20 cellular contexts compared by ENCODE assay signal in genomic region chr5:52043137-52043536, GRCh38.
DNase-seq lines count a peak whose midpoint lies in the region; ATAC-seq, FAIRE-seq and TF ChIP-seq lines count a peak whose summit lies in the region.
"Had no signal": no experiment of that assay in that cellular context is flagged by ENCODE, and none has a peak within 500 bp of the region (broad histone marks: within the 10 kb centered on the region; RNA-seq: fewer than 3 reads in every experiment).

No MANE protein-coding gene starts in this region.

- no peak overlapping the region for H4K8ac ChIP-seq in H1 (ENCODE audit: extremely low read depth, insufficient read depth, low read length)

- 88% methylated on average over 4 of the region's 4 CpGs; no CpG with 5 or more reads in 1 of the 2 experiments for WGBS in H1 (ENCODE audit: extremely low coverage in 1 of 2, insufficient coverage in 1 of 2, insufficient read length in 1 of 2, insufficient replicate concordance in 2 of 2, low coverage in 1 of 2, low lambda C conversion rate in 2 of 2, missing lambda C conversion rate in 1 of 2), 2 experiments

- no peak overlapping the region for H3K56ac ChIP-seq in H1 (replicated peaks; ENCODE audit: insufficient read length, low read depth, low read length)

- no peak overlapping the region for H3K4me2 ChIP-seq in H1 (ENCODE audit: insufficient read depth in 1 of 2, low read depth in 2 of 2, low read length in 2 of 2)

- no peaks in the 10 kb centered on the region for H3K79me2 ChIP-seq in H1 (ENCODE audit: control insufficient read depth in 1 of 2, insufficient read depth in 2 of 2, low read length in 2 of 2)

- ATAC-seq in HG03354 (IDR thresholded peaks at IDR 0.05; ENCODE audit: poor library complexity, severe bottlenecking, unreplicated experiment), result no peak
- no peak for ATAC-seq in GM18502 (IDR thresholded peaks at IDR 0.05; ENCODE audit: poor library complexity, unreplicated experiment)
- no peak for ATAC-seq in HG02973 (IDR thresholded peaks at IDR 0.05; ENCODE audit: unreplicated experiment)

- no peak overlapping the region for H2BK12ac ChIP-seq in H1 (ENCODE audit: low read depth, low read length)

- H2AK5ac ChIP-seq in H1 (ENCODE audit: low read depth, low read length), result no peak overlapping the region

- H4K5ac ChIP-seq in H1 (ENCODE audit: insufficient read length, low read depth, low read length), result no peak overlapping the region

- no peak overlapping the region for H2BK120ac ChIP-seq in H1 (replicated peaks; ENCODE audit: low read depth, low read length)

- CTCF ChIA-PET in H1 (lab: Charles Lee; ENCODE audit: partially characterized antibody), result interaction anchor here (0.7 kb wide), 1 partner anchor 615 kb away, joined by 3 read pairs; no protein-coding TSS in a partner anchor

- no peaks in the 10 kb centered on the region for H3K79me1 ChIP-seq in H1 (ENCODE audit: low read depth, low read length)

- no peak overlapping the region for H4K91ac ChIP-seq in H1 (replicated peaks; ENCODE audit: insufficient read length, low read length)

- TF ChIP-seq CTCF in H1 (IDR thresholded peaks at IDR 0.05; ENCODE audit: control extremely low read depth in 1 of 3, insufficient read depth in 1 of 3, low read depth in 1 of 3, low read length in 3 of 3), result no peak

- FAIRE-seq in H1 (lab: Jason Lieb, UNC), result peak; percentile 28
- FAIRE-seq: A204.1, D721Med had no signal

- POLR2A ChIA-PET in H1 (lab: Charles Lee; ENCODE audit: partially characterized antibody), result no interaction called here

- TF ChIP-seq POLR2A in H1 (IDR thresholded peaks at IDR 0.05; ENCODE audit: control extremely low read depth in 1 of 2, low read depth in 2 of 2, low read length in 2 of 2), result no peak

- H2AFZ ChIP-seq in H1 (ENCODE audit: low read length), result no peak overlapping the region

- peak overlapping the region in 1 of 4 experiments; percentile 7; a peak in 1 of 8 replicates for H3K4me3 ChIP-seq in H1 (ENCODE audit: extremely low read depth in 1 of 4, insufficient read depth in 2 of 4, low read depth in 3 of 4, low read length in 4 of 4)
- H3K4me3 ChIP-seq: HAP-1, SK-N-MC had no signal

- H2BK5ac ChIP-seq in H1 (ENCODE audit: low read depth, low read length), result no peak overlapping the region

- no peak for TF ChIP-seq EP300 in H1 (IDR thresholded peaks at IDR 0.05; ENCODE audit: borderline replicate concordance in 1 of 2, low read depth in 2 of 2, low read length in 2 of 2)

- no peak overlapping the region for H3K27ac ChIP-seq in H1 (ENCODE audit: low read depth, low read length)
- H3K27ac ChIP-seq: RWPE1, SK-N-MC had no signal

- no peak overlapping the region for H3K9ac ChIP-seq in H1 (replicated peaks in 1 of 4; ENCODE audit: extremely low read depth in 1 of 4, low read depth in 3 of 4, low read length in 3 of 4)

- no peak overlapping the region for H3K14ac ChIP-seq in H1 (ENCODE audit: insufficient read length)

- no peak overlapping the region for H3K23ac ChIP-seq in H1 (ENCODE audit: insufficient read length)

- peaks cover 0 to 3% (median 0%) of the 10 kb centered on the region in 4 experiments; a peak in 1 of 7 replicates for H3K4me1 ChIP-seq in H1 (replicated peaks in 1 of 4; ENCODE audit: control insufficient read depth in 3 of 4, insufficient read depth in 4 of 4, low read length in 3 of 4)

- no peak overlapping the region for H2BK15ac ChIP-seq in H1 (ENCODE audit: low read length)

- DNase-seq in NCI-H2107 treated with DMSO at 0.1 percent for 48 hours (lab: John Stamatoyannopoulos, UW; ENCODE audit: unreplicated experiment) (peak; percentile 98), NCI-H2107 (lab: John Stamatoyannopoulos, UW) (no peak), NCI-H1092 treated with DMSO at 0.1 percent for 48 hours (lab: John Stamatoyannopoulos, UW) (peak; percentile 98), H1 (ENCODE audit: low read depth in 1 of 2, low spot score in 2 of 2) (no peak), activated T-cell treated with anti-CD3 and anti-CD28 coated beads for 4 hours (no peak)
- DNase-seq: MV-4-11; NCI-H446 treated with DMSO at 0.1 percent for 48 hours; NCI-H526 treated with DMSO at 0.1 percent for 48 hours; NK-92 treated with Interleukin-12 subunit alpha and Interleukin-12 subunit beta, amount 100 ng/mL, for 24 hours; SHP77 treated with DMSO at 0.1 percent for 48 hours; SW 1271; T-helper 2 cell had no signal

- H3K36me3 ChIP-seq in H1 (ENCODE audit: control insufficient read depth in 2 of 4, insufficient read depth in 4 of 4, low read length in 3 of 4), result no peaks in the 10 kb centered on the region
- H3K36me3 ChIP-seq: HAP-1 had no signal

- H3K27me3 ChIP-seq in H1 (replicated peaks in 1 of 4; ENCODE audit: control insufficient read depth in 3 of 4, extremely low read depth in 1 of 4, insufficient read depth in 3 of 4, low read length in 3 of 4), result no peaks in the 10 kb centered on the region

- no peaks in the 10 kb centered on the region for H3K9me3 ChIP-seq in H1 (ENCODE audit: insufficient read depth in 2 of 2, low read depth in 1 of 2, low read length in 1 of 2)
- H3K9me3 ChIP-seq: HAP-1 had no signal

- no peak overlapping the region for H3K4ac ChIP-seq in H1 (replicated peaks; ENCODE audit: insufficient read length, low read depth, low read length)

- H3K23me2 ChIP-seq in H1 (ENCODE audit: low read depth, low read length), result no peaks in the 10 kb centered on the region

- H4K20me1 ChIP-seq in H1 (replicated peaks in 1 of 2; ENCODE audit: control insufficient read depth in 1 of 2, insufficient read depth in 2 of 2, low read length in 2 of 2), result no peaks in the 10 kb centered on the region

- no peak for TF ChIP-seq RAD21 in H1 (IDR thresholded peaks at IDR 0.05 in 1 of 2, conservative IDR thresholded peaks at IDR 0.05 in 1 of 2; ENCODE audit: low read depth in 2 of 2, low read length in 2 of 2)

- H3K18ac ChIP-seq in H1 (ENCODE audit: extremely low read depth, low read length), result no peak overlapping the region

- H2BK20ac ChIP-seq in H1 (ENCODE audit: low read length), result no peak overlapping the region

TF ChIP-seq in H1, 55 proteins besides CTCF, POLR2A, EP300 and RAD21 (continues in another document):
- TF ChIP-seq KDM1A (IDR thresholded peaks at IDR 0.05; ENCODE audit: borderline replicate concordance, low read length), result no peak
- no peak for TF ChIP-seq HDAC2 (IDR thresholded peaks at IDR 0.05; ENCODE audit: borderline replicate concordance in 1 of 2, low read depth in 2 of 2, low read length in 2 of 2)
- no peak for TF ChIP-seq KDM4A (IDR thresholded peaks at IDR 0.05; ENCODE audit: low read depth, low read length, severe bottlenecking)
- TF ChIP-seq ATF2 (IDR thresholded peaks at IDR 0.05; ENCODE audit: low read length), result no peak
- TF ChIP-seq RXRA (IDR thresholded peaks at IDR 0.05; ENCODE audit: insufficient read depth, low read depth, low read length), result no peak

Comparison
In these comparisons a context has a peak if more than half of its experiments do, and no peak if none do; other contexts are left out.
1. DNase-seq: peak in NCI-H2107 treated with DMSO at 0.1 percent for 48 hours (single experiment) and NCI-H1092 treated with DMSO at 0.1 percent for 48 hours (single experiment); none in NCI-H2107 (single experiment), H1 (0 of 2) and activated T-cell treated with anti-CD3 and anti-CD28 coated beads for 4 hours (single experiment).